ENCODE assay signal across 13 cellular contexts in genomic region chr2:234998404-234999211, GRCh38. TPM values are rescaled to one million over a fixed set of nuclear protein-coding genes. Genes with fewer than 3 reads are reported as not detected.
A peak's percentile ranks its signal among the peaks of the same experiment; 100 is the strongest.
DNase-seq lines count a peak whose midpoint lies in the region; ATAC-seq and TF ChIP-seq lines count a peak whose summit lies in the region.
"Had no signal": no experiment of that assay in that cellular context is flagged by ENCODE, and none has a peak within 500 bp of the region (broad histone marks: within the 10 kb centered on the region; RNA-seq: fewer than 3 reads in every experiment).

No MANE protein-coding gene starts in this region.

- DNase-seq in M059J (ENCODE audit: low read depth) (peak; percentile 79), left kidney (ENCODE audit: low read depth, low spot score) (peak; percentile 63), retina (peak; percentile 60), T1000 (lab: John Stamatoyannopoulos, UW) (no peak), DMS 273 treated with DMSO at 0.1 percent for 48 hours (lab: John Stamatoyannopoulos, UW) (no peak)
- DNase-seq: activated naive CD4-positive, alpha-beta T cell treated with anti-CD3 and anti-CD28 coated beads, Interleukin-2, amount 10 ng/mL, durations not matched to agents 7 days and 5 days; NCI-H1436 treated with DMSO at 0.1 percent for 48 hours; NCI-H69; stimulated activated CD4-positive, alpha-beta T cell treated with anti-CD3 and anti-CD28 coated beads, Interleukin-15, amount 100 ng/mL, for 24 hours; testis had no signal

- ATAC-seq in SK-N-SH treated with all-trans-retinoic acid at 6 μM for 48 hours (no peak), GM18858 (IDR thresholded peaks at IDR 0.05; ENCODE audit: unreplicated experiment) (no peak), GM19395 (IDR thresholded peaks at IDR 0.05; ENCODE audit: unreplicated experiment) (no peak)

TF ChIP-seq in SK-N-SH treated with all-trans-retinoic acid at 6 μM for 48 hours, 23 proteins besides CTCF, POLR2A, EP300 and RAD21:
- TF ChIP-seq ZC3H10 (CRISPR knock-in tag; IDR thresholded peaks at IDR 0.05) (no peak), TSHZ2 (CRISPR knock-in tag; IDR thresholded peaks at IDR 0.05) (0 out of 2 replicates have a peak, but pooled peaks have one; percentile 15), ZFP30 (CRISPR knock-in tag; IDR thresholded peaks at IDR 0.05) (no peak), SNAI2 (CRISPR knock-in tag; IDR thresholded peaks at IDR 0.05) (no peak), ZNF8 (CRISPR knock-in tag; IDR thresholded peaks at IDR 0.05) (no peak), ESRRG (CRISPR knock-in tag; IDR thresholded peaks at IDR 0.05) (no peak)
- TF ChIP-seq, protein P1, sequence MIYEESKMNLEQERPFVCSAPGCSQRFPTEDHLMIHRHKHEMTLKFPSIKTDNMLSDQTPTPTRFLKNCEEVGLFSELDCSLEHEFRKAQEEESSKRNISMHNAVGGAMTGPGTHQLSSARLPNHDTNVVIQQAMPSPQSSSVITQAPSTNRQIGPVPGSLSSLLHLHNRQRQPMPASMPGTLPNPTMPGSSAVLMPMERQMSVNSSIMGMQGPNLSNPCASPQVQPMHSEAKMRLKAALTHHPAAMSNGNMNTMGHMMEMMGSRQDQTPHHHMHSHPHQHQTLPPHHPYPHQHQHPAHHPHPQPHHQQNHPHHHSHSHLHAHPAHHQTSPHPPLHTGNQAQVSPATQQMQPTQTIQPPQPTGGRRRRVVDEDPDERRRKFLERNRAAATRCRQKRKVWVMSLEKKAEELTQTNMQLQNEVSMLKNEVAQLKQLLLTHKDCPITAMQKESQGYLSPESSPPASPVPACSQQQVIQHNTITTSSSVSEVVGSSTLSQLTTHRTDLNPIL (CRISPR knock-in tag; IDR thresholded peaks at IDR 0.05; ENCODE audit: low read depth) = no peak

RNA-seq across cellular contexts. Expression of gene SH3BP4, which starts 46.8 kb away (rescaled TPM):
- total RNA-seq in M059J (2014; rRNA removed; shearing (Covaris generic)) = 56.4 and 89.1 TPM in 2 replicates

Comparison
In these comparisons a context has a peak if more than half of its experiments do, and no peak if none do; other contexts are left out.
1. DNase-seq: peak in M059J (single experiment), left kidney (single experiment) and retina (single experiment); none in T1000 (single experiment) and DMS 273 treated with DMSO at 0.1 percent for 48 hours (single experiment).